ENCODE assay signal across 8 cellular contexts in the genomic region with DNA sequence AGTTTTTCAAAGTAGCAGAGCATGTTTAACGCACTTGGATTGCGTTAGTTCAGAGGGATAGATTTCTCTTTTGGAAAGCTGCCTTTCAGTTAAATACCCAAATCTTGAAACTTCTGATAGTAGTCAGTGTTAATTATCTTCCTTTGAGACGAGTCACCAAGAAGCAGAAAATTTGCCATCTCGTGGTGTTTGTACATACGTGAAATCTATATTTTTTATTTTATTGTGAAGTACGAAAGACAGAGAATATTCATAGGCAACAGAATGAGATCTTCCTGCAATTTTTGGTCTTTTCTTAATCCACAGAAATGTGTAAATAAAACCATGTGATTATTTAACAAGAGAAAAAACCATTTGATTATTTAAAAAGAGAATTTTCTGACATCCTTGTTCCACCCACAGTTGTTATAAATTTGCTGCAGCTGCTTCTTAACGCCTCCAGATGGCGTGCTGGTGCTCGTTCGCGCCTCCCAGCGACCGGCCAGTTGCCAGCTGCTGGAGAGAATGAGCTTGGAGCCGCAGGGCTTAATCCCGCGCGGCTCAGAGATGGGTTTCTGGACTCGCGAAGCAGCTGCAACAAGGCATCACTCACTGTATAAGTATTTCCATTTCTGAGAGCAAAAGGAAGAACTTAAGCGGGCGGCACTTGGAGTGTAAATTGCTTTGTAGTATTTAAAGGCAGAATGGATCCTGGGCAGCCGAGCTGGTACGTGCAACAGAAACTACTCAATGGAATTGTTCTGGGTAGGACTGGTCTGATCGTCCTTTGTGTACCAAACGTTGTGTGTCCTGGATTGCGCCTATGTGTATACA. TPM values are rescaled to one million over a fixed set of nuclear protein-coding genes. Genes with fewer than 3 reads are reported as not detected.
DNase-seq lines count a peak whose midpoint lies in the region; ATAC-seq, FAIRE-seq and TF ChIP-seq lines count a peak whose summit lies in the region.

No MANE protein-coding gene starts in this region.

- intact Hi-C loops in mammary epithelial cell (cut with micrococcal nuclease) = no loop called here

- in situ Hi-C loops in mammary epithelial cell (cut with MboI; ENCODE audit: low sequenced_read_pairs in 2 of 2) = no loop called here

- DNase-seq in MG63 (peak; percentile 86), SHP77 (lab: John Stamatoyannopoulos, UW) (peak; percentile 80 to 91), mammary epithelial cell (peak; percentile 60), keratinocyte (ENCODE audit: low read depth, low spot score) (no peak)
- peak; percentile 56 for DNase-seq in stimulated activated CD4-positive, alpha-beta T cell treated with anti-CD3 and anti-CD28 coated beads, Interleukin-15, amount 100 ng/mL, for 24 hours

- H3K4me1 ChIP-seq in mammary epithelial cell (ENCODE audit: insufficient read depth, low read length) = peaks cover 4% of the 10 kb centered on the region
- H3K4me1 ChIP-seq in keratinocyte (ENCODE audit: control insufficient read depth, extremely low read depth, insufficient read depth, low read length) = peaks cover 3% of the 10 kb centered on the region

- 16% methylated on average over 21 of the region's 26 CpGs for WGBS in mammary epithelial cell (ENCODE audit: low coverage, missing lambda C conversion rate)

- peak; percentile 56 for FAIRE-seq in keratinocyte (lab: Jason Lieb, UNC)

- H3K4me2 ChIP-seq in mammary epithelial cell (ENCODE audit: insufficient read depth, low read depth, low read length) = peak overlapping the region; percentile 90
- H3K4me2 ChIP-seq in keratinocyte (ENCODE audit: control insufficient read depth, extremely low read depth, insufficient read depth, low read depth, low read length) = peak overlapping the region; percentile 88

- dilution Hi-C loops in mammary epithelial cell (cut with HindIII; ENCODE audit: low sequenced_read_pairs) = no loop called here
- dilution Hi-C loops in keratinocyte (cut with MboI; ENCODE audit: extremely low pct_ligation_motif_present, low sequenced_read_pairs) = no loop called here

- H3K9ac ChIP-seq in mammary epithelial cell (ENCODE audit: insufficient read depth, low read length) = no peak overlapping the region
- H3K9ac ChIP-seq in keratinocyte (ENCODE audit: control insufficient read depth, extremely low read depth, insufficient read depth, low read length) = no peak overlapping the region

- H3K9me1 ChIP-seq in keratinocyte (ENCODE audit: control insufficient read depth, extremely low read depth, insufficient read depth, low read length) = no peaks in the 10 kb centered on the region

- H3K9me3 ChIP-seq in MG63 = no peaks in the 10 kb centered on the region
- no peaks in the 10 kb centered on the region for H3K9me3 ChIP-seq in mammary epithelial cell (replicated peaks; ENCODE audit: insufficient read depth, low read length)
- H3K9me3 ChIP-seq in keratinocyte (ENCODE audit: control insufficient read depth, low read depth, low read length) = no peaks in the 10 kb centered on the region

- H3K36me3 ChIP-seq in MG63 (no peaks in the 10 kb centered on the region), mammary epithelial cell (ENCODE audit: insufficient read depth, low read length) (no peaks in the 10 kb centered on the region), keratinocyte (ENCODE audit: control insufficient read depth in 2 of 2, extremely low read depth in 1 of 2, insufficient read depth in 2 of 2, low read length in 2 of 2) (no peaks in the 10 kb centered on the region)

- H4K20me1 ChIP-seq in mammary epithelial cell (ENCODE audit: insufficient read depth, low read length) (no peaks in the 10 kb centered on the region), keratinocyte (ENCODE audit: control insufficient read depth, extremely low read depth, insufficient read depth, low read length) (no peaks in the 10 kb centered on the region)

- peak overlapping the region; percentile 32 for H3K4me3 ChIP-seq in MG63
- H3K4me3 ChIP-seq in mammary epithelial cell (replicated peaks in 1 of 3; ENCODE audit: insufficient read depth in 1 of 3, low read depth in 2 of 3, low read length in 3 of 3) = peak overlapping the region; percentile 39 to 46 (median 42)
- peak overlapping the region in 2 of 3 experiments; percentile 46 to 70 for H3K4me3 ChIP-seq in keratinocyte (ENCODE audit: control insufficient read depth in 2 of 3, extremely low read depth in 1 of 3, insufficient read depth in 2 of 3, low read depth in 1 of 3, low read length in 3 of 3)

- no TSS peak for BruUV-seq in mammary epithelial cell (replicated peaks; lab: Mats Ljungman, UMichigan)

- peak overlapping the region; percentile 88 for H2AFZ ChIP-seq in mammary epithelial cell (ENCODE audit: low read depth, low read length)
- H2AFZ ChIP-seq in keratinocyte (ENCODE audit: control insufficient read depth, low read length) = peak overlapping the region; percentile 86

- no peaks in the 10 kb centered on the region for H3K79me2 ChIP-seq in mammary epithelial cell (ENCODE audit: insufficient read depth, low read length)
- no peaks in the 10 kb centered on the region for H3K79me2 ChIP-seq in keratinocyte (ENCODE audit: control insufficient read depth, insufficient read depth, low read length)

- peak; percentile 99 for ATAC-seq in HG02588 (IDR thresholded peaks at IDR 0.05; ENCODE audit: unreplicated experiment)

- peak; percentile 97 for TF ChIP-seq CTCF in 22Rv1 (IDR thresholded peaks at IDR 0.05)
- peak; percentile 86 for TF ChIP-seq CTCF in GM12873 (IDR thresholded peaks at IDR 0.05; ENCODE audit: insufficient read depth, low read depth, low read length, missing control alignments)
- TF ChIP-seq CTCF in mammary epithelial cell (conservative IDR thresholded peaks at IDR 0.05 in 1 of 2, IDR thresholded peaks at IDR 0.05 in 1 of 2; ENCODE audit: extremely low read depth in 1 of 2, insufficient read depth in 1 of 2, low read depth in 1 of 2, low read length in 2 of 2) = peak; percentile 93 to 99
- peak; percentile 80 to 92 (median 88) for TF ChIP-seq CTCF in keratinocyte (optimal IDR thresholded peaks at IDR 0.05 in 1 of 3, IDR thresholded peaks at IDR 0.05 in 1 of 3, conservative IDR thresholded peaks at IDR 0.05 in 1 of 3; ENCODE audit: extremely low read depth in 1 of 3, insufficient read depth in 2 of 3, low read length in 3 of 3)

- no peak overlapping the region for H3K27ac ChIP-seq in 22Rv1
- no peak overlapping the region for H3K27ac ChIP-seq in mammary epithelial cell (ENCODE audit: insufficient read depth, low read depth, low read length)
- no peak overlapping the region for H3K27ac ChIP-seq in keratinocyte (ENCODE audit: control insufficient read depth, insufficient read depth, low read length)

- H3K27me3 ChIP-seq in MG63 (peaks cover 9% of the 10 kb centered on the region), mammary epithelial cell (ENCODE audit: insufficient read depth, low read length) (no peaks in the 10 kb centered on the region), keratinocyte (ENCODE audit: control insufficient read depth, extremely low read depth, insufficient read depth, low read length) (no peaks in the 10 kb centered on the region)

- CTCF ChIA-PET in mammary epithelial cell (lab: Charles Lee; ENCODE audit: low non-redundant PET) = interaction anchor here (0.6 to 0.7 kb wide), 2 partner anchors 649 to 992 kb away, joined by 3 to 5 read pairs; no protein-coding TSS in a partner anchor

RNA-seq across cellular contexts. Expression of a gene that starts 10.5 kb away (rescaled TPM):
- total RNA-seq in MG63 (2014; rRNA removed; shearing (Covaris generic); ENCODE audit: low replicate concordance) = not detected in 2 replicates
- total RNA-seq in mammary epithelial cell = not detected
- not detected for polyA plus RNA-seq in mammary epithelial cell
- polyA minus RNA-seq in mammary epithelial cell = not detected
- not detected in 3 replicates for polyA plus RNA-seq in keratinocyte
- not detected for polyA plus RNA-seq in keratinocyte (2011; ENCODE audit: low read depth)
- not detected in 2 replicates for polyA plus RNA-seq in keratinocyte (2011; cell fraction: cytosol; rRNA removed)
- not detected in 2 replicates for polyA plus RNA-seq in keratinocyte (2011; cell fraction: nucleus; rRNA removed)
- polyA plus RNA-seq in keratinocyte (2012; ENCODE audit: low replicate concordance) = not detected in 2 replicates
- polyA minus RNA-seq in keratinocyte = not detected in 3 replicates
- polyA minus RNA-seq in keratinocyte (2011; cell fraction: cytosol; rRNA and poly(A)+ RNA removed) = not detected
- not detected in 2 replicates for polyA minus RNA-seq in keratinocyte (2011; cell fraction: nucleus; rRNA and poly(A)+ RNA removed)
